ENCODE assay signal across 8 cellular contexts in the genomic region with DNA sequence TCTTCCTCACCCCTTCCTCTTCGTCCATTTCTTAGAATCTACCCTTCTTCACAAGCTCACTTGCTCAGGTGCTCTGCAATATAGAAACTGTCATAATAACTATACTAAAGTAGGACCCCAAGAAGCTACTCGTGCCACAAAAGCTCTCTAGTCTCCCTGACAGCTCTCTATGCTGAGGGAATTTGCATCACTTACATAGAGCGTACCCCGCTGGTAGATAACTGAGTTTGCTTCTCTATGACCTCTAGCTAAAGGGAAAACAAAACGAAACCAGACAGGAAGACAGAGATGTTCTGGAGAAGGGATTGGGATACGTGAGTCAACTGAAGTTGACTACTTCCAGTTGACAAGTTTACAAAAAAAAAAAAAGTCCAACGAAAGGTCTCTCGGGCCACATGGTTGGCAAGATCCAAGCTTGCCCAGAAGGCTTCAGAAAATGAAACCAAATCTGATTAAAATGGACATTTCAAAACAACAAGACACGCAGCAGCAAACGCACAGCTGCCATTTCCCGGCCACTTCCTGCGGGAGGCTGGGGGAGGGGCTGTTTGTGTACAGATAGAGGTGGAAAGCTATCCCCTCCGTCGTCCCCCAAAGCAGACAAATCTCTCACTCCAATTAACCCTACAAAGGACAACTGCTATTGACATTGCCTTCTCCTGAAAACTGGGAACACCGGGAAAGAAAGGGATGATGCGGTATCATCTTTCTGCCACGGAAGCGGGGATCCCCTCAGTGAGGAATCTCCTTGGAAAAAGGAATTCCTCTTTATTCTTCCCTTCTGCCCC. TPM values are rescaled to one million over a fixed set of nuclear protein-coding genes. Genes with fewer than 3 reads are reported as not detected.
A peak's percentile ranks its signal among the peaks of the same experiment; 100 is the strongest.
DNase-seq lines count a peak whose midpoint lies in the region; ATAC-seq and TF ChIP-seq lines count a peak whose summit lies in the region.

No MANE protein-coding gene starts in this region.

- peak overlapping the region; percentile 77 for H3K27ac ChIP-seq in DOHH2 (ENCODE audit: low read depth, low read length)
- peak overlapping the region; percentile 95 for H3K27ac ChIP-seq in right cardiac atrium (ENCODE audit: low read length)

- peaks cover 67 to 80% (median 73%) of the 10 kb centered on the region in 3 donors for H3K4me1 Mint-ChIP-seq in T-cell

- DNase-seq in HT1080 (ENCODE audit: low read depth) (peak; percentile 69), T-cell (peak; percentile 40 to 84 (median 76)), anterior cingulate cortex (lab: John Stamatoyannopoulos, UW) (peak in 52 of 58 donors; percentile 11 to 74 (median 35)), right cardiac atrium (peak; percentile 67 to 85 (median 84)), posterior vena cava (ENCODE audit: low spot score) (peak; percentile 87)

- ATAC-seq in T-cell (replicated peaks in 1 of 4) (peak; percentile 28 to 51 (median 42)), right cardiac atrium (peak; percentile 8 to 18), GM18498 (IDR thresholded peaks at IDR 0.05; ENCODE audit: unreplicated experiment) (no peak), HG03521 (IDR thresholded peaks at IDR 0.05; ENCODE audit: unreplicated experiment) (no peak)

- H3K9me3 ChIP-seq in DOHH2 (ENCODE audit: control insufficient read depth, insufficient read depth, low read length) (no peaks in the 10 kb centered on the region), right cardiac atrium (ENCODE audit: control insufficient read depth, low read length) (no peaks in the 10 kb centered on the region)

- peaks cover 93% of the 10 kb centered on the region for H3K79me2 ChIP-seq in DOHH2 (ENCODE audit: control insufficient read depth, low read length)

- peak overlapping the region; percentile 88 for H3K4me2 ChIP-seq in DOHH2 (ENCODE audit: low read length)

- H3K27me3 ChIP-seq in DOHH2 (ENCODE audit: control insufficient read depth, low read length) (no peaks in the 10 kb centered on the region), right cardiac atrium (ENCODE audit: control insufficient read depth, insufficient read depth) (no peaks in the 10 kb centered on the region)

- intact Hi-C loops in right cardiac atrium (cut with DNase I) (no loop called here), posterior vena cava (cut with DNase I) (no loop called here)

- no peaks in the 10 kb centered on the region for H3K9me3 Mint-ChIP-seq in T-cell

- no peaks in the 10 kb centered on the region for H3K9me2 ChIP-seq in DOHH2 (replicated peaks; ENCODE audit: control insufficient read depth, low read length)

- peaks cover 14% of the 10 kb centered on the region for H3F3A ChIP-seq in DOHH2 (ENCODE audit: control insufficient read depth, insufficient read depth)

- peaks cover 34% of the 10 kb centered on the region for H3K36me3 ChIP-seq in DOHH2 (ENCODE audit: control insufficient read depth, low read length)

- peaks cover 19% of the 10 kb centered on the region for H3K36me3 Mint-ChIP-seq in T-cell

- under 1% methylated on average over 18 of the region's 18 CpGs for WGBS in right cardiac atrium

- no peak for TF ChIP-seq CTCF in DOHH2 (IDR thresholded peaks at IDR 0.05; ENCODE audit: low read depth, low read length, poor library complexity, severe bottlenecking)

- H3K4me3 Mint-ChIP-seq in T-cell = peak overlapping the region; percentile 86 to 100 (median 93)

- H3K4me3 ChIP-seq in DOHH2 (ENCODE audit: low read length) (peak overlapping the region; percentile 79), right cardiac atrium (ENCODE audit: low read length) (peak overlapping the region; percentile 89)

- CTCF ChIA-PET in T-cell (lab: Charles Lee) = interaction anchor here (0.6 to 1.9 kb wide), 28 partner anchors 8 to 885 kb away, joined by 3 to 27 read pairs (median 4); partner anchors contain the start of genes ATP5F1B (in 1 of the 2), GLS2 (in 1 of the 2), NACA (in 1 of the 2) and RBMS2 (in 1 of the 2)

- H4K20me1 ChIP-seq in DOHH2 (ENCODE audit: control insufficient read depth, insufficient read depth, low read depth, low read length) = peaks cover 7% of the 10 kb centered on the region; the same call in 1 of the 2 replicates

- peak overlapping the region; percentile 91 to 94 for H3K27ac Mint-ChIP-seq in T-cell

- H3K4me1 ChIP-seq in DOHH2 (ENCODE audit: control insufficient read depth, low read length) = peaks cover 54% of the 10 kb centered on the region
- peaks cover 12% of the 10 kb centered on the region for H3K4me1 ChIP-seq in right cardiac atrium (ENCODE audit: control insufficient read depth, insufficient read depth, low read length)

- H3K27me3 Mint-ChIP-seq in T-cell = no peaks in the 10 kb centered on the region

- POLR2A ChIA-PET in T-cell (lab: Charles Lee) = interaction anchor here (0.6 to 1.9 kb wide), 19 partner anchors 7 to 1128 kb away, joined by 3 to 15 read pairs (median 4); partner anchors contain the start of genes ARHGAP9 (in 1 of the 2), ORMDL2 (in 1 of the 2) and SARNP (in 1 of the 2)

RNA-seq across cellular contexts. Expression of gene BAZ2A, which starts 1.3 kb away (rescaled TPM):
- 23.6 and 47.0 TPM in 2 replicates for total RNA-seq in HT1080 (2014; rRNA removed; shearing (Covaris generic))
- 25.2 and 31.8 TPM in 2 replicates for polyA plus RNA-seq in HT1080 (2015; cell fraction: cytosol; rRNA removed)
- 109 and 121 TPM in 2 replicates for polyA plus RNA-seq in HT1080 (2015; cell fraction: nucleus; rRNA removed)
- total RNA-seq in T-cell (100 to 1,000 TPM; 149 to 257 (median 172) TPM), right cardiac atrium (10 to 100 TPM; 38.4 to 49.2 (median 48.1) TPM), posterior vena cava (10 to 100 TPM; 48.7 to 66.3 TPM)
- polyA plus RNA-seq in right cardiac atrium = 30.2 TPM

RNA-seq across cellular contexts. Expression of gene ATP5F1B, which starts 16.9 kb away (rescaled TPM):
- 1,094 and 1,322 TPM in 2 replicates for total RNA-seq in HT1080 (2014; rRNA removed; shearing (Covaris generic))
- 1,080 and 1,086 TPM in 2 replicates for polyA plus RNA-seq in HT1080 (2015; cell fraction: cytosol; rRNA removed)
- polyA plus RNA-seq in HT1080 (2015; cell fraction: nucleus; rRNA removed) = 1,161 and 1,207 TPM in 2 replicates
- total RNA-seq in T-cell = 100 to 1,000 TPM; 252 to 290 (median 283) TPM
- 1,000 to 10,000 TPM; 1,684 to 2,029 (median 1,762) TPM for total RNA-seq in right cardiac atrium
- 1,409 TPM for polyA plus RNA-seq in right cardiac atrium
- 100 to 1,000 TPM; 363 to 368 TPM for total RNA-seq in posterior vena cava

RNA-seq across cellular contexts. Expression of gene PTGES3, which starts 59.2 kb away (rescaled TPM):
- 124 and 305 TPM in 2 replicates for total RNA-seq in HT1080 (2014; rRNA removed; shearing (Covaris generic))
- polyA plus RNA-seq in HT1080 (2015; cell fraction: cytosol; rRNA removed) = 476 and 523 TPM in 2 replicates
- 318 and 366 TPM in 2 replicates for polyA plus RNA-seq in HT1080 (2015; cell fraction: nucleus; rRNA removed)
- total RNA-seq in T-cell (100 to 1,000 TPM; 121 to 155 (median 145) TPM), right cardiac atrium (100 to 1,000 TPM; 127 to 176 (median 150) TPM), posterior vena cava (100 to 1,000 TPM; 132 to 145 TPM)
- polyA plus RNA-seq in right cardiac atrium = 116 TPM

Comparison
In these comparisons a context has a peak if more than half of its experiments do, and no peak if none do; other contexts are left out.
1. DNase-seq: peak in every context shown above with its lines; median percentile 87 in posterior vena cava; 84 in right cardiac atrium; 76 in T-cell; 69 in HT1080; 35 in anterior cingulate cortex.
2. ATAC-seq: peak in T-cell (4 of 4) and right cardiac atrium (2 of 2); none in GM18498 (single experiment) and HG03521 (single experiment).